ENCODE assay signal across 11 cellular contexts in genomic region chr2:215930505-215931233, GRCh38.
A peak's percentile ranks its signal among the peaks of the same experiment; 100 is the strongest.
DNase-seq lines count a peak whose midpoint lies in the region; ATAC-seq and TF ChIP-seq lines count a peak whose summit lies in the region.
"Had no signal": no experiment of that assay in that cellular context is flagged by ENCODE, and none has a peak within 500 bp of the region (broad histone marks: within the 10 kb centered on the region; RNA-seq: fewer than 3 reads in every experiment).

No MANE protein-coding gene starts in this region.

- no peaks in the 10 kb centered on the region for H3K79me2 ChIP-seq in ACC112 (ENCODE audit: control insufficient read depth, insufficient read depth, low read length, unreplicated experiment)

- peak overlapping the region; percentile 46 for H2AFZ ChIP-seq in ACC112 (ENCODE audit: low read length, unreplicated experiment)

- DNase-seq in LHCN-M2 (ENCODE audit: low read depth), result peak; percentile 39
- DNase-seq in cardiac fibroblast (ENCODE audit: low read depth in 2 of 2), result peak; percentile 59 to 63
- DNase-seq in lung (ENCODE audit: low spot score), result no peak
- DNase-seq in NCI-H510A (lab: John Stamatoyannopoulos, UW), result no peak
- DNase-seq in NOMO-1 treated with DMSO at 0.1 percent for 48 hours (lab: John Stamatoyannopoulos, UW; ENCODE audit: unreplicated experiment), result no peak

- 59 to 77% methylated on average over 8 of the region's 8 CpGs for WGBS in lung, 2 donors

- H3K27me3 ChIP-seq in ACC112 (ENCODE audit: insufficient read depth, low read length) (no peaks in the 10 kb centered on the region), lung (ENCODE audit: control insufficient read depth, insufficient read depth) (no peaks in the 10 kb centered on the region)
- H3K27me3 ChIP-seq: esophagus muscularis mucosa had no signal

- H3K36me3 ChIP-seq in ACC112 (ENCODE audit: insufficient read depth, low read length) (no peaks in the 10 kb centered on the region), lung (ENCODE audit: control insufficient read depth in 2 of 2, insufficient read depth in 2 of 2, low read length in 2 of 2) (no peaks in the 10 kb centered on the region)
- H3K36me3 ChIP-seq: esophagus muscularis mucosa, neutrophil had no signal

- H3K4me3 ChIP-seq in ACC112 (ENCODE audit: low read depth, low read length) (peak overlapping the region; percentile 48), cardiac fibroblast (replicated peaks in 1 of 2; ENCODE audit: low read depth in 2 of 2, low read length in 2 of 2) (peak overlapping the region in 1 of 2 donors; percentile 0), lung (no peak overlapping the region)
- H3K4me3 ChIP-seq: esophagus muscularis mucosa had no signal

- ATAC-seq in lung (ENCODE audit: insufficient read depth, low FRiP score) (peak; percentile 42), HG03280 (IDR thresholded peaks at IDR 0.05; ENCODE audit: unreplicated experiment) (no peak), GM21786 (IDR thresholded peaks at IDR 0.05; ENCODE audit: unreplicated experiment) (no peak)

- no peaks in the 10 kb centered on the region for H3K9me3 ChIP-seq in lung (ENCODE audit: control insufficient read depth in 2 of 2, insufficient read depth in 1 of 2, low read length in 1 of 2)
- H3K9me3 ChIP-seq: esophagus muscularis mucosa, neutrophil had no signal

- TF ChIP-seq CTCF in cardiac fibroblast (IDR thresholded peaks at IDR 0.05; ENCODE audit: low read depth, low read length), result no peak
- TF ChIP-seq CTCF in lung (IDR thresholded peaks at IDR 0.05; ENCODE audit: control extremely low read depth, extremely low read depth), result no peak

- H3K27ac ChIP-seq in ACC112 (ENCODE audit: low read depth, low read length), result peak overlapping the region; percentile 63
- no peak overlapping the region for H3K27ac ChIP-seq in lung (ENCODE audit: low read depth in 1 of 2, low read length in 1 of 2)
- H3K27ac ChIP-seq: esophagus muscularis mucosa, KMS-11, neutrophil had no signal

- H3K4me1 ChIP-seq in ACC112 (ENCODE audit: control insufficient read depth, insufficient read depth, low read length, unreplicated experiment) (peaks cover 24% of the 10 kb centered on the region), lung (ENCODE audit: control insufficient read depth in 2 of 2, insufficient read depth in 2 of 2, low read length in 2 of 2) (peaks cover 0 to 1% of the 10 kb centered on the region in 2 donors)

Comparison
In these comparisons a context has a peak if more than half of its experiments do, and no peak if none do; other contexts are left out.
1. DNase-seq: peak in LHCN-M2 (single experiment) and cardiac fibroblast (2 of 2); none in lung (single experiment), NCI-H510A (single experiment) and NOMO-1 treated with DMSO at 0.1 percent for 48 hours (single experiment).